Comparison of ENCODE assay signal across 21 cellular contexts in genomic region chr2:74546004-74546403, GRCh38. TPM values are rescaled to one million over a fixed set of nuclear protein-coding genes. Genes with fewer than 3 reads are reported as not detected.
DNase-seq lines count a peak whose midpoint lies in the region; ATAC-seq, FAIRE-seq and TF ChIP-seq lines count a peak whose summit lies in the region.
"Had no signal": no experiment of that assay in that cellular context is flagged by ENCODE, and none has a peak within 500 bp of the region (broad histone marks: within the 10 kb centered on the region; RNA-seq: fewer than 3 reads in every experiment).

No MANE protein-coding gene starts in this region.

- H4K20me1 ChIP-seq in K562 (replicated peaks; ENCODE audit: control insufficient read depth, insufficient read depth, low read length), result no peaks in the 10 kb centered on the region

- peak overlapping the region; percentile 16; the same call in 1 of the 2 replicates for H3K4me2 ChIP-seq in K562 (ENCODE audit: insufficient read depth, low read length)
- H3K4me2 ChIP-seq in mesenchymal stem cell (ENCODE audit: low read length, poor library complexity, severe bottlenecking), result no peak overlapping the region

- H2BK12ac ChIP-seq in mesenchymal stem cell (ENCODE audit: low read length in 2 of 2), result peak overlapping the region in 1 of 2 experiments; percentile 31

- H2AFZ ChIP-seq in K562 (ENCODE audit: low read depth, low read length), result peak overlapping the region; percentile 47
- no peak overlapping the region for H2AFZ ChIP-seq in mesenchymal stem cell (ENCODE audit: low read depth, low read length)

- peaks cover 1% of the 10 kb centered on the region; the same call in 1 of the 3 replicates for H3K79me2 ChIP-seq in K562 (ENCODE audit: control insufficient read depth, insufficient read depth, low read length)

- TF ChIP-seq EP300 in K562 (IDR thresholded peaks at IDR 0.05; ENCODE audit: low read length), result no peak

- H3K18ac ChIP-seq in mesenchymal stem cell (ENCODE audit: low read depth in 1 of 2, low read length in 2 of 2), result no peak overlapping the region

- H3K79me1 ChIP-seq in mesenchymal stem cell (replicated peaks; ENCODE audit: low read length, poor library complexity, severe bottlenecking), result peaks cover 10% of the 10 kb centered on the region

- no peak overlapping the region for H2BK5ac ChIP-seq in mesenchymal stem cell (ENCODE audit: low read depth, low read length, poor library complexity, severe bottlenecking)

- peak overlapping the region; percentile 36 for H4K8ac ChIP-seq in mesenchymal stem cell (ENCODE audit: low read length)

- no peaks in the 10 kb centered on the region for H3K9me3 ChIP-seq in K562 (replicated peaks; ENCODE audit: control insufficient read depth, insufficient read depth, low read depth, low read length)
- H3K9me3 ChIP-seq in mesenchymal stem cell (ENCODE audit: control insufficient read depth, low read length), result no peaks in the 10 kb centered on the region
- H3K9me3 ChIP-seq: BE2C, Caco-2, HAP-1 had no signal

- ATAC-seq in K562 (no peak), HG02759 (IDR thresholded peaks at IDR 0.05; ENCODE audit: unreplicated experiment) (no peak)

- BruUV-seq in K562 (replicated peaks; lab: Mats Ljungman, UMichigan), result no TSS peak

- H3K4ac ChIP-seq in mesenchymal stem cell (ENCODE audit: low read depth in 1 of 2, low read length in 2 of 2), result no peak overlapping the region

- peak; percentile 18 for DNase-seq in H7
- no peak for DNase-seq in K562 (ENCODE audit: extremely low read depth in 1 of 4, low spot score in 3 of 4)
- no peak for DNase-seq in mesenchymal stem cell
- no peak for DNase-seq in NCI-H2196 treated with DMSO at 0.1 percent for 48 hours (lab: John Stamatoyannopoulos, UW; ENCODE audit: unreplicated experiment)
- DNase-seq in NCI-H2029 (lab: John Stamatoyannopoulos, UW), result no peak
- DNase-seq in T-helper 9 cell, result no peak
- DNase-seq: ACHN; BE2C; C1 segment of cervical spinal cord; Caco-2; CD4-positive, CD25-positive, alpha-beta regulatory T cell; CD8-positive, alpha-beta memory T cell; IMR-90; KBM-7 had no signal

- no peak for TF ChIP-seq RAD21 in K562 (CRISPR knock-in tag; conservative IDR thresholded peaks at IDR 0.05 in 1 of 2, IDR thresholded peaks at IDR 0.05 in 1 of 2)

- WGBS in K562 (ENCODE audit: insufficient coverage, low coverage, missing lambda C conversion rate), result 15% methylated on average over 3 of the region's 3 CpGs
- WGBS in mesenchymal stem cell, result 88% methylated on average over 3 of the region's 3 CpGs

- in situ Hi-C loops in K562 (cut with MboI), result no loop called here

- no peak for FAIRE-seq in K562 (lab: Jason Lieb, UNC)
- FAIRE-seq: A204.1, D721Med, G401.6, H1, HTR-8/SVneo had no signal

- H2BK120ac ChIP-seq in mesenchymal stem cell (ENCODE audit: low read depth, low read length), result no peak overlapping the region

- H3K36me3 ChIP-seq in H7 (replicated peaks; ENCODE audit: control insufficient read depth, insufficient read depth, low read length), result no peaks in the 10 kb centered on the region
- H3K36me3 ChIP-seq in K562 (ENCODE audit: control insufficient read depth, insufficient read depth, low read length), result no peaks in the 10 kb centered on the region
- no peaks in the 10 kb centered on the region for H3K36me3 ChIP-seq in mesenchymal stem cell (ENCODE audit: control insufficient read depth in 1 of 2, insufficient read depth in 2 of 2, low read depth in 1 of 2, low read length in 2 of 2)
- H3K36me3 ChIP-seq: BE2C, HAP-1 had no signal

- H3K27ac ChIP-seq in K562 (ENCODE audit: extremely low read depth, low read depth, low read length) (no peak overlapping the region), mesenchymal stem cell (ENCODE audit: low read length, poor library complexity, severe bottlenecking) (no peak overlapping the region)

- CTCF ChIA-PET in K562 (lab: Yijun Ruan, JAX; ENCODE audit: low intra/inter-chr PET ratio), result no interaction called here

- H3K4me1 ChIP-seq in K562 (replicated peaks in 1 of 2; ENCODE audit: control insufficient read depth in 2 of 2, insufficient read depth in 2 of 2, low read length in 2 of 2) (peaks cover 18 to 35% of the 10 kb centered on the region in 2 experiments), mesenchymal stem cell (ENCODE audit: control insufficient read depth, insufficient read depth, low read depth, low read length) (peaks cover 10% of the 10 kb centered on the region)
- H3K4me1 ChIP-seq: BE2C had no signal

- H4K91ac ChIP-seq in mesenchymal stem cell (ENCODE audit: low read length), result no peak overlapping the region

- H2AK5ac ChIP-seq in mesenchymal stem cell (ENCODE audit: low read length, severe bottlenecking), result no peak overlapping the region

- POLR2A ChIA-PET in K562 (lab: Yijun Ruan, JAX), result interaction anchor here (0.6 to 3.8 kb wide), 4 partner anchors 9 to 17 kb away, joined by 3 to 17 read pairs (median 6); partner anchors contain the start of genes AUP1 and HTRA2

- H3K9ac ChIP-seq in K562 (ENCODE audit: insufficient read depth in 1 of 2, low read depth in 2 of 2, low read length in 2 of 2) (no peak overlapping the region; a peak in 1 of 4 replicates), mesenchymal stem cell (ENCODE audit: low read length) (no peak overlapping the region)

- no peak overlapping the region for H3K14ac ChIP-seq in mesenchymal stem cell (ENCODE audit: low read length in 2 of 2)

- H3K27me3 ChIP-seq in H7 (ENCODE audit: control insufficient read depth, insufficient read depth, low read length) (peaks cover 44% of the 10 kb centered on the region), K562 (ENCODE audit: control insufficient read depth in 2 of 2, insufficient read depth in 2 of 2, low read length in 2 of 2) (no peaks in the 10 kb centered on the region), mesenchymal stem cell (ENCODE audit: control insufficient read depth in 1 of 2, insufficient read depth in 1 of 2, low read length in 2 of 2) (no peaks in the 10 kb centered on the region)
- H3K27me3 ChIP-seq: BE2C had no signal

- no peak for TF ChIP-seq POLR2A in K562 (conservative IDR thresholded peaks at IDR 0.05)

- H3K9me1 ChIP-seq in K562 (ENCODE audit: control insufficient read depth, insufficient read depth, low read length), result no peaks in the 10 kb centered on the region

- intact Hi-C loops in K562 (cut with micrococcal nuclease), result no loop called here

- H2BK15ac ChIP-seq in mesenchymal stem cell (ENCODE audit: low read depth, poor library complexity, severe bottlenecking), result no peak overlapping the region

- no peak for TF ChIP-seq CTCF in K562 (IDR thresholded peaks at IDR 0.05 in 2 of 3, conservative IDR thresholded peaks at IDR 0.05 in 1 of 3; ENCODE audit: insufficient read depth in 2 of 3, low read depth in 1 of 3, low read length in 3 of 3)

- no peak overlapping the region for H3K23ac ChIP-seq in mesenchymal stem cell (ENCODE audit: low read length in 2 of 2)

- H3K4me3 ChIP-seq in H7 (ENCODE audit: insufficient read depth, low read depth, low read length) (no peak overlapping the region), K562 (no peak overlapping the region), mesenchymal stem cell (ENCODE audit: insufficient read depth in 1 of 2, low read depth in 1 of 2, low read length in 2 of 2) (no peak overlapping the region)
- H3K4me3 ChIP-seq: HAP-1 had no signal

RNA-seq across cellular contexts. Expression of gene LOXL3, which starts 7.7 kb away (rescaled TPM):
- 6.6 and 7.7 TPM in 2 replicates for total RNA-seq in H7 (2014; rRNA removed; shearing (Covaris generic))
- total RNA-seq in K562 (2011; cell fraction: chromatin; rRNA removed; ENCODE audit: low replicate concordance), result 2.6 and 3.8 TPM in 2 replicates
- 2.0 and 2.2 TPM in 2 replicates for total RNA-seq in K562 (2011; cell fraction: nucleolus; rRNA removed)
- total RNA-seq in K562 (2011; cell fraction: nucleoplasm; rRNA removed), result 2.1 and 2.9 TPM in 2 replicates
- total RNA-seq in K562 (2014; rRNA removed) (0.29 and 0.64 TPM in 2 replicates), K562 (2014; rRNA removed; fragmentation: Illumina TruSeq; extraction: Trizol) (0.25 and 0.26 TPM in 2 replicates), K562 (2015; rRNA removed; fragmentation: Illumina TruSeq; extraction: Trizol) (0.22 and 0.23 TPM in 2 replicates), K562 (2021) (0.58 and 0.76 TPM in 2 replicates)
- polyA plus RNA-seq in K562 (2011; rRNA removed) (0.99 and 1.1 TPM in 2 replicates), K562 (2014; fragmentation: Illumina TruSeq; extraction: Trizol) (0.31 and 0.48 TPM in 2 replicates), K562 (2014; fragmentation: Nextera tagmentation; extraction: Ambion mirVana) (under 1 TPM; 0.24 to 0.30 TPM), K562 (2014; rRNA removed) (0.50 and 1.1 TPM in 2 replicates)
- 0.87 and 1.1 TPM in 2 replicates for polyA plus RNA-seq in K562 (2011; cell fraction: cytosol; rRNA removed)
- polyA plus RNA-seq in K562 (2011; cell fraction: nucleus; rRNA removed), result 3.1 and 5.8 TPM in 2 replicates
- 0.59 and 1.7 TPM in 2 replicates for polyA plus RNA-seq in K562 (2012)
- 0.53 and 0.66 TPM in 2 replicates for polyA minus RNA-seq in K562 (2011; rRNA and poly(A)+ RNA removed)
- polyA minus RNA-seq in K562 (2011; cell fraction: cytosol; rRNA and poly(A)+ RNA removed), result 1.0 TPM in 1 of 2 replicates, not detected in the other
- 1.1 and 1.8 TPM in 2 replicates for polyA minus RNA-seq in K562 (2011; cell fraction: nucleus; rRNA and poly(A)+ RNA removed)
- polyA plus RNA-seq in mesenchymal stem cell (2013, experiment 1 of 2), result 11.7 TPM
- polyA plus RNA-seq in mesenchymal stem cell (2013, experiment 2 of 2), result 11.7 TPM

RNA-seq across cellular contexts. Expression of gene DOK1, which starts 8.5 kb away (rescaled TPM):
- total RNA-seq in H7 (2014; rRNA removed; shearing (Covaris generic)), result 4.9 and 6.9 TPM in 2 replicates
- total RNA-seq in K562 (2011; cell fraction: chromatin; rRNA removed; ENCODE audit: low replicate concordance), result 7.7 and 24.2 TPM in 2 replicates
- 33.4 and 35.7 TPM in 2 replicates for total RNA-seq in K562 (2011; cell fraction: nucleolus; rRNA removed)
- 13.4 and 16.5 TPM in 2 replicates for total RNA-seq in K562 (2011; cell fraction: nucleoplasm; rRNA removed)
- total RNA-seq in K562 (2014; rRNA removed), result 36.4 and 44.5 TPM in 2 replicates
- 5.2 and 7.6 TPM in 2 replicates for total RNA-seq in K562 (2014; rRNA removed; fragmentation: Illumina TruSeq; extraction: Trizol)
- total RNA-seq in K562 (2015; rRNA removed; fragmentation: Illumina TruSeq; extraction: Trizol), result 16.6 and 16.7 TPM in 2 replicates
- total RNA-seq in K562 (2021), result 25.8 and 29.6 TPM in 2 replicates
- polyA plus RNA-seq in K562 (2011; rRNA removed), result 11.3 and 12.0 TPM in 2 replicates
- polyA plus RNA-seq in K562 (2011; cell fraction: cytosol; rRNA removed), result 11.0 and 31.7 TPM in 2 replicates
- polyA plus RNA-seq in K562 (2011; cell fraction: nucleus; rRNA removed), result 23.6 and 47.8 TPM in 2 replicates
- 26.9 and 34.5 TPM in 2 replicates for polyA plus RNA-seq in K562 (2012)
- 16.1 and 24.2 TPM in 2 replicates for polyA plus RNA-seq in K562 (2014; fragmentation: Illumina TruSeq; extraction: Trizol)
- polyA plus RNA-seq in K562 (2014; fragmentation: Nextera tagmentation; extraction: Ambion mirVana), result under 1 TPM; 0.59 to 0.99 TPM
- polyA plus RNA-seq in K562 (2014; rRNA removed), result 27.7 and 33.0 TPM in 2 replicates
- 7.6 and 10.6 TPM in 2 replicates for polyA minus RNA-seq in K562 (2011; rRNA and poly(A)+ RNA removed)
- 14.9 and 16.0 TPM in 2 replicates for polyA minus RNA-seq in K562 (2011; cell fraction: cytosol; rRNA and poly(A)+ RNA removed)
- 20.7 and 21.3 TPM in 2 replicates for polyA minus RNA-seq in K562 (2011; cell fraction: nucleus; rRNA and poly(A)+ RNA removed)
- polyA plus RNA-seq in mesenchymal stem cell (2013, experiment 1 of 2), result 13.9 TPM
- polyA plus RNA-seq in mesenchymal stem cell (2013, experiment 2 of 2), result 14.3 TPM

RNA-seq across cellular contexts. Expression of gene HTRA2, which starts 16.3 kb away (rescaled TPM):
- 27.0 and 39.6 TPM in 2 replicates for total RNA-seq in H7 (2014; rRNA removed; shearing (Covaris generic))
- total RNA-seq in K562 (2011; cell fraction: chromatin; rRNA removed; ENCODE audit: low replicate concordance), result 76.3 and 135 TPM in 2 replicates
- 116 and 121 TPM in 2 replicates for total RNA-seq in K562 (2011; cell fraction: nucleolus; rRNA removed)
- 69.5 and 82.8 TPM in 2 replicates for total RNA-seq in K562 (2011; cell fraction: nucleoplasm; rRNA removed)
- 68.0 and 76.5 TPM in 2 replicates for total RNA-seq in K562 (2014; rRNA removed)
- total RNA-seq in K562 (2014; rRNA removed; fragmentation: Illumina TruSeq; extraction: Trizol), result 48.3 and 54.2 TPM in 2 replicates
- total RNA-seq in K562 (2015; rRNA removed; fragmentation: Illumina TruSeq; extraction: Trizol), result 56.7 and 60.5 TPM in 2 replicates
- 66.5 and 72.0 TPM in 2 replicates for total RNA-seq in K562 (2021)
- polyA plus RNA-seq in K562 (2011; rRNA removed), result 45.9 and 59.8 TPM in 2 replicates
- polyA plus RNA-seq in K562 (2011; cell fraction: cytosol; rRNA removed), result 65.6 and 128 TPM in 2 replicates
- polyA plus RNA-seq in K562 (2011; cell fraction: nucleus; rRNA removed), result 86.3 and 133 TPM in 2 replicates
- polyA plus RNA-seq in K562 (2012), result 62.5 and 70.9 TPM in 2 replicates
- polyA plus RNA-seq in K562 (2014; fragmentation: Illumina TruSeq; extraction: Trizol), result 60.7 and 75.7 TPM in 2 replicates
- polyA plus RNA-seq in K562 (2014; fragmentation: Nextera tagmentation; extraction: Ambion mirVana), result 10 to 100 TPM; 66.7 to 71.2 TPM
- polyA plus RNA-seq in K562 (2014; rRNA removed), result 65.8 and 78.9 TPM in 2 replicates
- polyA minus RNA-seq in K562 (2011; rRNA and poly(A)+ RNA removed), result 29.0 and 45.8 TPM in 2 replicates
- 22.2 and 38.4 TPM in 2 replicates for polyA minus RNA-seq in K562 (2011; cell fraction: cytosol; rRNA and poly(A)+ RNA removed)
- 58.6 and 61.0 TPM in 2 replicates for polyA minus RNA-seq in K562 (2011; cell fraction: nucleus; rRNA and poly(A)+ RNA removed)
- polyA plus RNA-seq in mesenchymal stem cell (2013, experiment 1 of 2), result 21.6 TPM
- polyA plus RNA-seq in mesenchymal stem cell (2013, experiment 2 of 2), result 20.7 TPM

RNA-seq across cellular contexts. Expression of gene AUP1, which starts 16.5 kb away (rescaled TPM):
- 99.5 and 105 TPM in 2 replicates for total RNA-seq in H7 (2014; rRNA removed; shearing (Covaris generic))
- 396 and 984 TPM in 2 replicates for total RNA-seq in K562 (2011; cell fraction: chromatin; rRNA removed; ENCODE audit: low replicate concordance)
- total RNA-seq in K562 (2011; cell fraction: nucleolus; rRNA removed), result 901 and 928 TPM in 2 replicates
- 568 and 636 TPM in 2 replicates for total RNA-seq in K562 (2011; cell fraction: nucleoplasm; rRNA removed)
- total RNA-seq in K562 (2014; rRNA removed) (183 and 192 TPM in 2 replicates), K562 (2014; rRNA removed; fragmentation: Illumina TruSeq; extraction: Trizol) (105 and 130 TPM in 2 replicates), K562 (2015; rRNA removed; fragmentation: Illumina TruSeq; extraction: Trizol) (165 and 173 TPM in 2 replicates), K562 (2021) (165 and 166 TPM in 2 replicates)
- polyA plus RNA-seq in K562 (2011; rRNA removed) (118 and 196 TPM in 2 replicates), K562 (2014; fragmentation: Illumina TruSeq; extraction: Trizol) (217 and 245 TPM in 2 replicates), K562 (2014; fragmentation: Nextera tagmentation; extraction: Ambion mirVana) (100 to 1,000 TPM in 1 of 2 experiments, 10 to 100 TPM in 1; 70.7 to 113 TPM), K562 (2014; rRNA removed) (245 and 268 TPM in 2 replicates)
- polyA plus RNA-seq in K562 (2011; cell fraction: cytosol; rRNA removed), result 159 and 372 TPM in 2 replicates
- 1,037 and 1,663 TPM in 2 replicates for polyA plus RNA-seq in K562 (2011; cell fraction: nucleus; rRNA removed)
- 131 and 205 TPM in 2 replicates for polyA plus RNA-seq in K562 (2012)
- 48.7 and 121 TPM in 2 replicates for polyA minus RNA-seq in K562 (2011; rRNA and poly(A)+ RNA removed)
- 56.7 and 112 TPM in 2 replicates for polyA minus RNA-seq in K562 (2011; cell fraction: cytosol; rRNA and poly(A)+ RNA removed)
- 209 and 232 TPM in 2 replicates for polyA minus RNA-seq in K562 (2011; cell fraction: nucleus; rRNA and poly(A)+ RNA removed)
- 81.1 TPM for polyA plus RNA-seq in mesenchymal stem cell (2013, experiment 1 of 2)
- 81.5 TPM for polyA plus RNA-seq in mesenchymal stem cell (2013, experiment 2 of 2)

RNA-seq across cellular contexts. Expression of gene DQX1, which starts 20.0 kb away (rescaled TPM):
- total RNA-seq in H7 (2014; rRNA removed; shearing (Covaris generic)), result 0.10 and 0.78 TPM in 2 replicates
- total RNA-seq in K562 (2011; cell fraction: chromatin; rRNA removed; ENCODE audit: low replicate concordance), result 2.8 and 6.5 TPM in 2 replicates
- total RNA-seq in K562 (2011; cell fraction: nucleolus; rRNA removed), result 1.7 and 2.1 TPM in 2 replicates
- 1.7 and 2.0 TPM in 2 replicates for total RNA-seq in K562 (2011; cell fraction: nucleoplasm; rRNA removed)
- 0.73 TPM in 1 of 2 replicates, not detected in the other for total RNA-seq in K562 (2014; rRNA removed)
- total RNA-seq in K562 (2014; rRNA removed; fragmentation: Illumina TruSeq; extraction: Trizol), result 0.06 and 0.11 TPM in 2 replicates
- 0.30 and 0.33 TPM in 2 replicates for total RNA-seq in K562 (2015; rRNA removed; fragmentation: Illumina TruSeq; extraction: Trizol)
- 0.29 and 0.38 TPM in 2 replicates for total RNA-seq in K562 (2021)
- polyA plus RNA-seq in K562 (2011; rRNA removed), result 0.18 and 0.46 TPM in 2 replicates
- polyA plus RNA-seq in K562 (2011; cell fraction: cytosol; rRNA removed), result 0.03 and 0.24 TPM in 2 replicates
- polyA plus RNA-seq in K562 (2011; cell fraction: nucleus; rRNA removed), result 3.1 and 4.0 TPM in 2 replicates
- 0.18 and 0.25 TPM in 2 replicates for polyA plus RNA-seq in K562 (2012)
- 0.18 TPM in 2 replicates for polyA plus RNA-seq in K562 (2014; fragmentation: Illumina TruSeq; extraction: Trizol)
- under 1 TPM; 0.04 to 0.08 TPM for polyA plus RNA-seq in K562 (2014; fragmentation: Nextera tagmentation; extraction: Ambion mirVana)
- polyA plus RNA-seq in K562 (2014; rRNA removed), result 0.05 and 0.21 TPM in 2 replicates
- polyA minus RNA-seq in K562 (2011; rRNA and poly(A)+ RNA removed), result not detected in 2 replicates
- not detected in 2 replicates for polyA minus RNA-seq in K562 (2011; cell fraction: cytosol; rRNA and poly(A)+ RNA removed)
- 0.54 and 1.3 TPM in 2 replicates for polyA minus RNA-seq in K562 (2011; cell fraction: nucleus; rRNA and poly(A)+ RNA removed)
- not detected for polyA plus RNA-seq in mesenchymal stem cell (2013, experiment 1 of 2)
- polyA plus RNA-seq in mesenchymal stem cell (2013, experiment 2 of 2), result 0.03 TPM
- total RNA-seq: IMR-90 had no signal
- polyA plus RNA-seq: CD4-positive, CD25-positive, alpha-beta regulatory T cell; CD8-positive, alpha-beta memory T cell had no signal
